ENCODE assay signal across 13 cellular contexts in genomic region chr5:39202594-39203290, GRCh38. TPM values are rescaled to one million over a fixed set of nuclear protein-coding genes. Genes with fewer than 3 reads are reported as not detected.
DNase-seq lines count a peak whose midpoint lies in the region; ATAC-seq and TF ChIP-seq lines count a peak whose summit lies in the region.
"Had no signal": no experiment of that assay in that cellular context is flagged by ENCODE, and none has a peak within 500 bp of the region (broad histone marks: within the 10 kb centered on the region; RNA-seq: fewer than 3 reads in every experiment).

No MANE protein-coding gene starts in this region.

- H3K27me3 ChIP-seq in esophagus squamous epithelium, result no peaks in the 10 kb centered on the region

- ATAC-seq in GM18502 (IDR thresholded peaks at IDR 0.05; ENCODE audit: poor library complexity, unreplicated experiment) (no peak), HG03097 (IDR thresholded peaks at IDR 0.05; ENCODE audit: low FRiP score, unreplicated experiment) (no peak)

- 71 to 84% methylated on average over 11 of the region's 11 CpGs for WGBS in esophagus squamous epithelium, 2 donors
- 90% methylated on average over 11 of the region's 11 CpGs for WGBS in urinary bladder

- TF ChIP-seq CTCF in esophagus squamous epithelium (IDR thresholded peaks at IDR 0.05) (no peak), glutamatergic neuron (IDR thresholded peaks at IDR 0.05; ENCODE audit: partially characterized antibody, unreplicated experiment) (no peak)

- H3K4me3 ChIP-seq in esophagus squamous epithelium (peak overlapping the region in 2 of 4 donors; percentile 22 to 32), urinary bladder (ENCODE audit: low read depth, low read length) (peak overlapping the region; percentile 1)

- peak overlapping the region; percentile 82 for H3K27ac Mint-ChIP-seq in T-helper 2 cell treated with Interferon-gamma antibody and Interleukin-4, amounts not matched to agents 5 μg/mL and 100 μg/mL, for 36 hours
- no peak overlapping the region for H3K27ac Mint-ChIP-seq in glutamatergic neuron (ENCODE audit: unreplicated experiment)
- H3K27ac Mint-ChIP-seq: nephron progenitor cell had no signal

- TF ChIP-seq POLR2A in esophagus squamous epithelium (IDR thresholded peaks at IDR 0.05), result peak in 1 of 4 donors; percentile 49

- intact Hi-C loops in esophagus squamous epithelium (cut with DNase I), result no loop called here

- peak overlapping the region; percentile 89 for H3K4me3 Mint-ChIP-seq in T-helper 2 cell treated with Interferon-gamma antibody and Interleukin-4, amounts not matched to agents 5 μg/mL and 100 μg/mL, for 36 hours
- no peak overlapping the region for H3K4me3 Mint-ChIP-seq in glutamatergic neuron (ENCODE audit: unreplicated experiment)
- H3K4me3 Mint-ChIP-seq: nephron progenitor cell had no signal

- peak; percentile 41 for DNase-seq in stimulated activated CD4-positive, alpha-beta T cell treated with anti-CD3 and anti-CD28 coated beads, Interleukin-15, amount 100 ng/mL, for 24 hours
- DNase-seq in stimulated activated CD4-positive, alpha-beta T cell treated with anti-CD3 and anti-CD28 coated beads, Interleukin-12 subunit alpha, Interleukin-12 subunit beta, amount 100 ng/mL, for 4 hours, result no peak
- DNase-seq in T-helper 2 cell treated with Interferon-gamma antibody and Interleukin-4, amounts not matched to agents 5 μg/mL and 100 μg/mL, for 36 hours (ENCODE audit: low spot score), result peak; percentile 29
- DNase-seq in esophagus squamous epithelium (lab: John Stamatoyannopoulos, UW) (no peak), glutamatergic neuron (no peak)
- DNase-seq: amniotic stem cell, C1 segment of cervical spinal cord, NCI-H1105, NCI-H526, nephron progenitor cell had no signal

- H3K36me3 Mint-ChIP-seq in T-helper 2 cell treated with Interferon-gamma antibody and Interleukin-4, amounts not matched to agents 5 μg/mL and 100 μg/mL, for 36 hours (ENCODE audit: low read depth), result peaks cover 29% of the 10 kb centered on the region
- H3K36me3 Mint-ChIP-seq in glutamatergic neuron (ENCODE audit: unreplicated experiment), result no peaks in the 10 kb centered on the region

- H3K4me1 Mint-ChIP-seq in T-helper 2 cell treated with Interferon-gamma antibody and Interleukin-4, amounts not matched to agents 5 μg/mL and 100 μg/mL, for 36 hours (ENCODE audit: low read depth), result peaks cover 48% of the 10 kb centered on the region
- no peaks in the 10 kb centered on the region for H3K4me1 Mint-ChIP-seq in glutamatergic neuron (ENCODE audit: low read depth, unreplicated experiment)
- H3K4me1 Mint-ChIP-seq: nephron progenitor cell had no signal

- no peaks in the 10 kb centered on the region for H3K27me3 Mint-ChIP-seq in T-helper 2 cell treated with Interferon-gamma antibody and Interleukin-4, amounts not matched to agents 5 μg/mL and 100 μg/mL, for 36 hours (ENCODE audit: low read depth)
- H3K27me3 Mint-ChIP-seq in glutamatergic neuron (ENCODE audit: unreplicated experiment), result no peaks in the 10 kb centered on the region

- no peaks in the 10 kb centered on the region for H3K9me3 Mint-ChIP-seq in T-helper 2 cell treated with Interferon-gamma antibody and Interleukin-4, amounts not matched to agents 5 μg/mL and 100 μg/mL, for 36 hours
- no peaks in the 10 kb centered on the region for H3K9me3 Mint-ChIP-seq in glutamatergic neuron (ENCODE audit: unreplicated experiment)
- H3K9me3 Mint-ChIP-seq: nephron progenitor cell had no signal

- no peaks in the 10 kb centered on the region for H3K36me3 ChIP-seq in esophagus squamous epithelium
- no peaks in the 10 kb centered on the region for H3K36me3 ChIP-seq in urinary bladder (ENCODE audit: insufficient read depth)

- H3K27ac ChIP-seq in esophagus squamous epithelium, result peak overlapping the region; percentile 3 to 59 (median 22)
- no peak overlapping the region for H3K27ac ChIP-seq in urinary bladder (ENCODE audit: low read depth)

- no peaks in the 10 kb centered on the region for H3K9me3 ChIP-seq in esophagus squamous epithelium

- peaks cover 0 to 5% (median 0%) of the 10 kb centered on the region in 3 donors for H3K4me1 ChIP-seq in esophagus squamous epithelium
- peaks cover 1% of the 10 kb centered on the region for H3K4me1 ChIP-seq in urinary bladder (ENCODE audit: insufficient read depth)

RNA-seq across cellular contexts. Expression of gene FYB1, which starts 16.6 kb away (rescaled TPM):
- total RNA-seq in esophagus squamous epithelium (10 to 100 TPM in 3 of 4 donors, 1 to 10 TPM in 1; 2.8 to 14.1 (median 11.9) TPM), urinary bladder (10.9 TPM), glutamatergic neuron (ENCODE audit: unreplicated experiment) (not detected)
- polyA plus RNA-seq in urinary bladder, result 2.9 TPM

Comparison
In these comparisons a context has a peak if more than half of its experiments do, and no peak if none do; other contexts are left out.
1. DNase-seq: peak in stimulated activated CD4-positive, alpha-beta T cell treated with anti-CD3 and anti-CD28 coated beads, Interleukin-15, amount 100 ng/mL, for 24 hours (single experiment) and T-helper 2 cell treated with Interferon-gamma antibody and Interleukin-4, amounts not matched to agents 5 μg/mL and 100 μg/mL, for 36 hours (single experiment); none in stimulated activated CD4-positive, alpha-beta T cell treated with anti-CD3 and anti-CD28 coated beads, Interleukin-12 subunit alpha, Interleukin-12 subunit beta, amount 100 ng/mL, for 4 hours (single experiment), esophagus squamous epithelium (single experiment) and glutamatergic neuron (single experiment).